ENCODE assay signal across 1 cellular context in genomic region chr16:88971371-88972097, GRCh38.
TF ChIP-seq lines count a peak whose summit lies in the region.

No MANE protein-coding gene starts in this region.

TF ChIP-seq in GM12878, 131 proteins besides CTCF, POLR2A, EP300 and RAD21 (continued from another document):
- TF ChIP-seq NFXL1 (IDR thresholded peaks at IDR 0.05; ENCODE audit: borderline replicate concordance) (no peak), RELA (IDR thresholded peaks at IDR 0.05; ENCODE audit: borderline replicate concordance, partially characterized antibody) (peak; percentile 100), KLF5 (IDR thresholded peaks at IDR 0.05; ENCODE audit: partially characterized antibody) (peak; percentile 58), POLR2AphosphoS5 (IDR thresholded peaks at IDR 0.05; ENCODE audit: low read length) (peak; percentile 58; the same call in 1 of the 2 replicates), ZNF384 (IDR thresholded peaks at IDR 0.05; ENCODE audit: borderline replicate concordance, low read depth, low read length) (no peak), CHD2 (IDR thresholded peaks at IDR 0.05; ENCODE audit: borderline replicate concordance, low read depth, low read length) (peak; percentile 59; the same call in 1 of the 2 replicates), NR2F1 (conservative IDR thresholded peaks at IDR 0.05) (peak; percentile 92), EED (IDR thresholded peaks at IDR 0.05; ENCODE audit: low read depth) (peak; percentile 92), BCL11A (IDR thresholded peaks at IDR 0.05; ENCODE audit: low read depth, low read length) (peak; percentile 79; the same call in 1 of the 2 replicates), TCF12 (IDR thresholded peaks at IDR 0.05; ENCODE audit: low read depth, low read length) (peak; percentile 91), RFX5 (IDR thresholded peaks at IDR 0.05; ENCODE audit: low read depth, low read length) (no peak), LARP7 (IDR thresholded peaks at IDR 0.05) (peak; percentile 61), WRNIP1 (IDR thresholded peaks at IDR 0.05; ENCODE audit: borderline replicate concordance, low read depth, low read length) (no peak), MAX (IDR thresholded peaks at IDR 0.05; ENCODE audit: low read depth, low read length) (peak; percentile 67; the same call in 1 of the 2 replicates), ATF7 (IDR thresholded peaks at IDR 0.05; ENCODE audit: low read depth) (peak; percentile 78), SMARCA5 (IDR thresholded peaks at IDR 0.05) (peak; percentile 100), SIX5 (IDR thresholded peaks at IDR 0.05; ENCODE audit: low read depth, low read length, severe bottlenecking) (no peak), MLLT1 (IDR thresholded peaks at IDR 0.05) (0 out of 2 replicates have a peak, but pooled peaks have one; percentile 33), MYB (IDR thresholded peaks at IDR 0.05; ENCODE audit: borderline replicate concordance, low read depth, low read length) (0 out of 2 replicates have a peak, but pooled peaks have one; percentile 57), ZNF207 (IDR thresholded peaks at IDR 0.05; ENCODE audit: borderline replicate concordance) (peak; percentile 78; the same call in 1 of the 2 replicates), FOS (IDR thresholded peaks at IDR 0.05; ENCODE audit: borderline replicate concordance, extremely low read depth, insufficient read length) (no peak), TBL1XR1 (IDR thresholded peaks at IDR 0.05; ENCODE audit: low read depth, low read length) (peak; percentile 91), IKZF2 (IDR thresholded peaks at IDR 0.05) (peak; percentile 93 to 95), ZNF24 (IDR thresholded peaks at IDR 0.05) (peak; percentile 67), RCOR1 (conservative IDR thresholded peaks at IDR 0.05; ENCODE audit: low read depth, low read length) (peak; percentile 88; the same call in 1 of the 2 replicates), TARDBP (IDR thresholded peaks at IDR 0.05; ENCODE audit: borderline replicate concordance) (peak; percentile 88; the same call in 1 of the 2 replicates), EGR1 (IDR thresholded peaks at IDR 0.05; ENCODE audit: borderline replicate concordance in 1 of 2, low read depth in 2 of 2, low read length in 2 of 2) (peak in 1 of 2 experiments; percentile 94; a peak in 2 of 3 replicates), SMAD1 (IDR thresholded peaks at IDR 0.05; ENCODE audit: low read depth, partially characterized antibody) (no peak), BACH1 (IDR thresholded peaks at IDR 0.05; ENCODE audit: borderline replicate concordance) (peak; percentile 62; the same call in 1 of the 2 replicates), MEF2A (IDR thresholded peaks at IDR 0.05; ENCODE audit: insufficient read depth, low read depth, low read length) (peak; percentile 50; the same call in 1 of the 2 replicates), RB1 (IDR thresholded peaks at IDR 0.05; ENCODE audit: borderline replicate concordance) (peak; percentile 25; the same call in 1 of the 2 replicates), NR2C1 (IDR thresholded peaks at IDR 0.05) (peak; percentile 59), SP1 (IDR thresholded peaks at IDR 0.05; ENCODE audit: low read depth, low read length) (peak; percentile 64), JUNB (IDR thresholded peaks at IDR 0.05) (no peak), IRF4 (IDR thresholded peaks at IDR 0.05; ENCODE audit: low read depth, low read length) (peak; percentile 95), SPI1 (IDR thresholded peaks at IDR 0.05; ENCODE audit: borderline replicate concordance, insufficient read depth, low read depth, low read length) (peak; percentile 90)
- TF ChIP-seq, protein P1, sequence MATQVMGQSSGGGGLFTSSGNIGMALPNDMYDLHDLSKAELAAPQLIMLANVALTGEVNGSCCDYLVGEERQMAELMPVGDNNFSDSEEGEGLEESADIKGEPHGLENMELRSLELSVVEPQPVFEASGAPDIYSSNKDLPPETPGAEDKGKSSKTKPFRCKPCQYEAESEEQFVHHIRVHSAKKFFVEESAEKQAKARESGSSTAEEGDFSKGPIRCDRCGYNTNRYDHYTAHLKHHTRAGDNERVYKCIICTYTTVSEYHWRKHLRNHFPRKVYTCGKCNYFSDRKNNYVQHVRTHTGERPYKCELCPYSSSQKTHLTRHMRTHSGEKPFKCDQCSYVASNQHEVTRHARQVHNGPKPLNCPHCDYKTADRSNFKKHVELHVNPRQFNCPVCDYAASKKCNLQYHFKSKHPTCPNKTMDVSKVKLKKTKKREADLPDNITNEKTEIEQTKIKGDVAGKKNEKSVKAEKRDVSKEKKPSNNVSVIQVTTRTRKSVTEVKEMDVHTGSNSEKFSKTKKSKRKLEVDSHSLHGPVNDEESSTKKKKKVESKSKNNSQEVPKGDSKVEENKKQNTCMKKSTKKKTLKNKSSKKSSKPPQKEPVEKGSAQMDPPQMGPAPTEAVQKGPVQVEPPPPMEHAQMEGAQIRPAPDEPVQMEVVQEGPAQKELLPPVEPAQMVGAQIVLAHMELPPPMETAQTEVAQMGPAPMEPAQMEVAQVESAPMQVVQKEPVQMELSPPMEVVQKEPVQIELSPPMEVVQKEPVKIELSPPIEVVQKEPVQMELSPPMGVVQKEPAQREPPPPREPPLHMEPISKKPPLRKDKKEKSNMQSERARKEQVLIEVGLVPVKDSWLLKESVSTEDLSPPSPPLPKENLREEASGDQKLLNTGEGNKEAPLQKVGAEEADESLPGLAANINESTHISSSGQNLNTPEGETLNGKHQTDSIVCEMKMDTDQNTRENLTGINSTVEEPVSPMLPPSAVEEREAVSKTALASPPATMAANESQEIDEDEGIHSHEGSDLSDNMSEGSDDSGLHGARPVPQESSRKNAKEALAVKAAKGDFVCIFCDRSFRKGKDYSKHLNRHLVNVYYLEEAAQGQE (IDR thresholded peaks at IDR 0.05; ENCODE audit: low read depth, low read length) = 0 out of 2 replicates have a peak, but pooled peaks have one; percentile 34
- TF ChIP-seq, protein P2, sequence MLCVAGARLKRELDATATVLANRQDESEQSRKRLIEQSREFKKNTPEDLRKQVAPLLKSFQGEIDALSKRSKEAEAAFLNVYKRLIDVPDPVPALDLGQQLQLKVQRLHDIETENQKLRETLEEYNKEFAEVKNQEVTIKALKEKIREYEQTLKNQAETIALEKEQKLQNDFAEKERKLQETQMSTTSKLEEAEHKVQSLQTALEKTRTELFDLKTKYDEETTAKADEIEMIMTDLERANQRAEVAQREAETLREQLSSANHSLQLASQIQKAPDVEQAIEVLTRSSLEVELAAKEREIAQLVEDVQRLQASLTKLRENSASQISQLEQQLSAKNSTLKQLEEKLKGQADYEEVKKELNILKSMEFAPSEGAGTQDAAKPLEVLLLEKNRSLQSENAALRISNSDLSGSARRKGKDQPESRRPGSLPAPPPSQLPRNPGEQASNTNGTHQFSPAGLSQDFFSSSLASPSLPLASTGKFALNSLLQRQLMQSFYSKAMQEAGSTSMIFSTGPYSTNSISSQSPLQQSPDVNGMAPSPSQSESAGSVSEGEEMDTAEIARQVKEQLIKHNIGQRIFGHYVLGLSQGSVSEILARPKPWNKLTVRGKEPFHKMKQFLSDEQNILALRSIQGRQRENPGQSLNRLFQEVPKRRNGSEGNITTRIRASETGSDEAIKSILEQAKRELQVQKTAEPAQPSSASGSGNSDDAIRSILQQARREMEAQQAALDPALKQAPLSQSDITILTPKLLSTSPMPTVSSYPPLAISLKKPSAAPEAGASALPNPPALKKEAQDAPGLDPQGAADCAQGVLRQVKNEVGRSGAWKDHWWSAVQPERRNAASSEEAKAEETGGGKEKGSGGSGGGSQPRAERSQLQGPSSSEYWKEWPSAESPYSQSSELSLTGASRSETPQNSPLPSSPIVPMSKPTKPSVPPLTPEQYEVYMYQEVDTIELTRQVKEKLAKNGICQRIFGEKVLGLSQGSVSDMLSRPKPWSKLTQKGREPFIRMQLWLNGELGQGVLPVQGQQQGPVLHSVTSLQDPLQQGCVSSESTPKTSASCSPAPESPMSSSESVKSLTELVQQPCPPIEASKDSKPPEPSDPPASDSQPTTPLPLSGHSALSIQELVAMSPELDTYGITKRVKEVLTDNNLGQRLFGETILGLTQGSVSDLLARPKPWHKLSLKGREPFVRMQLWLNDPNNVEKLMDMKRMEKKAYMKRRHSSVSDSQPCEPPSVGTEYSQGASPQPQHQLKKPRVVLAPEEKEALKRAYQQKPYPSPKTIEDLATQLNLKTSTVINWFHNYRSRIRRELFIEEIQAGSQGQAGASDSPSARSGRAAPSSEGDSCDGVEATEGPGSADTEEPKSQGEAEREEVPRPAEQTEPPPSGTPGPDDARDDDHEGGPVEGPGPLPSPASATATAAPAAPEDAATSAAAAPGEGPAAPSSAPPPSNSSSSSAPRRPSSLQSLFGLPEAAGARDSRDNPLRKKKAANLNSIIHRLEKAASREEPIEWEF (IDR thresholded peaks at IDR 0.05; ENCODE audit: insufficient replicate concordance, low read depth, low read length) = peak; percentile 18
- TF ChIP-seq, protein P3, sequence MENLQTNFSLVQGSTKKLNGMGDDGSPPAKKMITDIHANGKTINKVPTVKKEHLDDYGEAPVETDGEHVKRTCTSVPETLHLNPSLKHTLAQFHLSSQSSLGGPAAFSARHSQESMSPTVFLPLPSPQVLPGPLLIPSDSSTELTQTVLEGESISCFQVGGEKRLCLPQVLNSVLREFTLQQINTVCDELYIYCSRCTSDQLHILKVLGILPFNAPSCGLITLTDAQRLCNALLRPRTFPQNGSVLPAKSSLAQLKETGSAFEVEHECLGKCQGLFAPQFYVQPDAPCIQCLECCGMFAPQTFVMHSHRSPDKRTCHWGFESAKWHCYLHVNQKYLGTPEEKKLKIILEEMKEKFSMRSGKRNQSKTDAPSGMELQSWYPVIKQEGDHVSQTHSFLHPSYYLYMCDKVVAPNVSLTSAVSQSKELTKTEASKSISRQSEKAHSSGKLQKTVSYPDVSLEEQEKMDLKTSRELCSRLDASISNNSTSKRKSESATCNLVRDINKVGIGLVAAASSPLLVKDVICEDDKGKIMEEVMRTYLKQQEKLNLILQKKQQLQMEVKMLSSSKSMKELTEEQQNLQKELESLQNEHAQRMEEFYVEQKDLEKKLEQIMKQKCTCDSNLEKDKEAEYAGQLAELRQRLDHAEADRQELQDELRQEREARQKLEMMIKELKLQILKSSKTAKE (IDR thresholded peaks at IDR 0.05; ENCODE audit: low read depth, poor library complexity, severe bottlenecking) = peak; percentile 90
